Comparison of ENCODE assay signal across 12 cellular contexts in genomic region chr3:79369306-79369705, GRCh38.
DNase-seq lines count a peak whose midpoint lies in the region; ATAC-seq and TF ChIP-seq lines count a peak whose summit lies in the region.
"Had no signal": no experiment of that assay in that cellular context is flagged by ENCODE, and none has a peak within 500 bp of the region (broad histone marks: within the 10 kb centered on the region; RNA-seq: fewer than 3 reads in every experiment).

No MANE protein-coding gene starts in this region.

- H3K36me3 ChIP-seq in adipocyte (ENCODE audit: control insufficient read depth, insufficient read depth, low read length, severe bottlenecking) = no peaks in the 10 kb centered on the region
- H3K36me3 ChIP-seq: upper lobe of left lung had no signal

- ATAC-seq in natural killer cell (no peak), HG03521 (IDR thresholded peaks at IDR 0.05; ENCODE audit: unreplicated experiment) (no peak)

- H3K9ac ChIP-seq in adipocyte (ENCODE audit: low read length) = no peak overlapping the region

- no peak overlapping the region for H3K27ac Mint-ChIP-seq in natural killer cell
- H3K27ac Mint-ChIP-seq: activated B cell treated with CpG ODN at 0.5 μM for 24 hours had no signal

- intact Hi-C loops in natural killer cell (cut with micrococcal nuclease) = no loop called here

- H3K27me3 ChIP-seq in adipocyte (replicated peaks; ENCODE audit: control insufficient read depth, insufficient read depth, low read length) = no peaks in the 10 kb centered on the region
- H3K27me3 ChIP-seq: upper lobe of left lung had no signal

- no peaks in the 10 kb centered on the region for H3K27me3 Mint-ChIP-seq in natural killer cell (ENCODE audit: low read depth in 2 of 2)
- H3K27me3 Mint-ChIP-seq: activated B cell treated with CpG ODN at 0.5 μM for 24 hours had no signal

- no peaks in the 10 kb centered on the region for H3K4me1 Mint-ChIP-seq in natural killer cell
- H3K4me1 Mint-ChIP-seq: activated B cell treated with CpG ODN at 0.5 μM for 24 hours had no signal

- H3K9me3 ChIP-seq in adipocyte (ENCODE audit: control insufficient read depth, low read length) = no peaks in the 10 kb centered on the region
- H3K9me3 ChIP-seq: upper lobe of left lung had no signal

- TF ChIP-seq CTCF in AG10803 (conservative IDR thresholded peaks at IDR 0.05; ENCODE audit: low read length) = peak; percentile 45
- TF ChIP-seq CTCF in natural killer cell (IDR thresholded peaks at IDR 0.05) = no peak

- H3K4me3 ChIP-seq in AG10803 (ENCODE audit: low read length) = no peak overlapping the region
- H3K4me3 ChIP-seq in adipocyte (ENCODE audit: low read length) = no peak overlapping the region
- H3K4me3 ChIP-seq: PC-9, upper lobe of left lung had no signal

- DNase-seq in AG10803 (ENCODE audit: low read depth) = peak; percentile 6
- DNase-seq in HCEC 1CT = peak; percentile 25
- DNase-seq in adipocyte (ENCODE audit: low read depth) = peak; percentile 54
- DNase-seq in left kidney (ENCODE audit: low read depth, low spot score) = peak; percentile 31
- no peak for DNase-seq in natural killer cell
- DNase-seq in iPS-NIHi11 (ENCODE audit: low spot score) = no peak
- no peak for DNase-seq in SKM-1 treated with dmso at 0.1 percent for 144 hours (lab: John Stamatoyannopoulos, UW; ENCODE audit: unreplicated experiment)
- DNase-seq: activated B cell treated with CpG ODN at 0.5 μM for 24 hours, NCI-H1092, PC-9, upper lobe of left lung had no signal

- no peaks in the 10 kb centered on the region for H3K36me3 Mint-ChIP-seq in natural killer cell

- H3K9me3 Mint-ChIP-seq in natural killer cell = peaks cover 5 to 13% of the 10 kb centered on the region in 2 donors

- peaks cover 12% of the 10 kb centered on the region for H3K4me1 ChIP-seq in adipocyte (ENCODE audit: control insufficient read depth, insufficient read depth, low read length)
- H3K4me1 ChIP-seq: upper lobe of left lung had no signal

- H3K4me3 Mint-ChIP-seq in natural killer cell = no peak overlapping the region
- H3K4me3 Mint-ChIP-seq: activated B cell treated with CpG ODN at 0.5 μM for 24 hours had no signal

Comparison
In these comparisons a context has a peak if more than half of its experiments do, and no peak if none do; other contexts are left out.
1. DNase-seq: peak in AG10803 (single experiment), HCEC 1CT (single experiment), adipocyte (single experiment) and left kidney (single experiment); none in natural killer cell (single experiment), iPS-NIHi11 (single experiment) and SKM-1 treated with dmso at 0.1 percent for 144 hours (single experiment).